ENCODE assay signal across 8 cellular contexts in the genomic region with DNA sequence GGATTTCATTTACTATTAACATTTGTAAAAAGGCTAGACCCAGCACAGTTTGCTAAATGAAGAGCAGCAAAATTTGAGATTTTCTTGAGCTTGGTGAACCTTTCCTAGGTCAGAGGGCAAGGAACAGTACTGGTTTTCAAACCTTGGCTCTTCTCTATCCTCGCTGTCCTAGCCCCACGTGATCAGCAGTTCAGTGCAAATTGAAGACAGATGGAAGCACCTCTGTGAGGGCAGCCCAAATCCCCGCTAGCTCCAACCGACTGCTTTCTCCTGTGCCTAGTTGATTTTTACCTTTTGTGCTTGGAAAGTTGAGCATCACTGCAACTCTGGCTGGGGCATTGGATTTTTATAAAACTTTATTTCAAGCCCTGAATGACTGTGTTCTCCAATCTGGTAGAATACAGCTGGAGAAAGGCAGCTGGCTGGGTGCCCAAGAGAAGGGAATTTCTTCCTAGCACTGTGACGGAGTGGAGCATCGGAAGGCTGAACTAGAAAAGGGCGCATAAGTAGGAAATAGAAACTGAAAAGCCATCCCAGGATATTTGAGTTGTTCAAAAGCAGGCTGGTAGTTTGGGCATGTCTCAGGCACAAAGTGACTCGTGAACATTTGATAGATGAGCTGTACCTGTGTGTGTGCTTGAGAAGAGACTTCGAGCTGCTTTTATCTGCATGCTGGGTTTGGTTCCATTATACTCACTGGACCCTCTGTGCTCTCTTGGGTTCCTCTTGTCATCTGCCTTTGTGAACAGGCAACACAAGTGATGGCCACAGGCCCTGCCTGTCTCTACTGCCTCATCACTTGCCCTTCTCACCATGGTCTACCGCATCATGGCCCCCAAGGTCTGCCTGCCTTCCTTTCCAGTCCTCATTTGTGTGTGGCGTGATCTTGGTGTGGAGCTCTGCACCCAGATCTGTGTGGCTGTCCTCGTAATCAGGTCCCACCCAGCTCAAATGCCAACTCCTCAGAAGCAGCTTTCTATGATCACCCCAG. TPM values are rescaled to one million over a fixed set of nuclear protein-coding genes. Genes with fewer than 3 reads are reported as not detected.
DNase-seq lines count a peak whose midpoint lies in the region; ATAC-seq and TF ChIP-seq lines count a peak whose summit lies in the region.

No MANE protein-coding gene starts in this region.

- in situ Hi-C loops in GM23248 (cut with MboI), result no loop called here

- H3K9me2 ChIP-seq in GM23248 (ENCODE audit: insufficient read depth), result no peaks in the 10 kb centered on the region
- no peaks in the 10 kb centered on the region for H3K9me2 ChIP-seq in SU-DHL-6 (replicated peaks; ENCODE audit: insufficient read depth, low read length)

- H3K4me3 ChIP-seq in GM23248 (peak overlapping the region; percentile 89), SU-DHL-6 (ENCODE audit: insufficient read depth, low read length, poor library complexity, severe bottlenecking) (no peak overlapping the region), fibroblast of villous mesenchyme (ENCODE audit: low read depth, low read length) (peak overlapping the region; percentile 96)

- no peak for TF ChIP-seq CTCF in SU-DHL-6 (IDR thresholded peaks at IDR 0.05; ENCODE audit: insufficient read depth, low read length, poor library complexity, severe bottlenecking)
- no peak for TF ChIP-seq CTCF in fibroblast of villous mesenchyme (IDR thresholded peaks at IDR 0.05; ENCODE audit: insufficient read depth, low read depth, low read length)

- no peaks in the 10 kb centered on the region for H3K9me3 ChIP-seq in GM23248 (ENCODE audit: low read depth)
- H3K9me3 ChIP-seq in SU-DHL-6 (ENCODE audit: insufficient read depth, low read length), result no peaks in the 10 kb centered on the region

- no peak overlapping the region for H2AFZ ChIP-seq in GM23248
- no peak overlapping the region for H2AFZ ChIP-seq in SU-DHL-6 (ENCODE audit: low read depth, low read length, severe bottlenecking)

- H3F3A ChIP-seq in GM23248 (ENCODE audit: insufficient read depth) (peaks cover 5% of the 10 kb centered on the region; the same call in 1 of the 2 replicates), SU-DHL-6 (ENCODE audit: insufficient read depth) (peaks cover 24% of the 10 kb centered on the region)

- peak overlapping the region; percentile 42 for H3K27ac ChIP-seq in GM23248
- no peak overlapping the region for H3K27ac ChIP-seq in SU-DHL-6 (ENCODE audit: low read depth, low read length)

- H4K20me1 ChIP-seq in GM23248 (ENCODE audit: insufficient read depth) (0 out of 2 replicates have a peak, but pooled peaks cover 4% of the 10 kb centered on the region), SU-DHL-6 (ENCODE audit: low read depth, low read length) (no peaks in the 10 kb centered on the region)

- H3K9ac ChIP-seq in GM23248 (peak overlapping the region; percentile 93), SU-DHL-6 (ENCODE audit: low read length) (peak overlapping the region; percentile 89; the same call in 1 of the 2 replicates)

- WGBS in GM23248 (ENCODE audit: low coverage in 1 of 2, low lambda C conversion rate in 2 of 2, missing lambda C conversion rate in 2 of 2), 2 experiments, result 29 to 34% methylated on average over 12 of the region's 12 CpGs

- peaks cover 19% of the 10 kb centered on the region for H3K4me1 ChIP-seq in GM23248 (ENCODE audit: insufficient read depth)

- peak; percentile 83 for DNase-seq in GM23248
- DNase-seq in fibroblast of villous mesenchyme (ENCODE audit: low read depth), result peak; percentile 81
- peak; percentile 45 for DNase-seq in putamen (ENCODE audit: low spot score)
- no peak for DNase-seq in OCI-M2 (lab: John Stamatoyannopoulos, UW; ENCODE audit: unreplicated experiment)

- no peaks in the 10 kb centered on the region for H3K27me3 ChIP-seq in GM23248 (replicated peaks; ENCODE audit: insufficient read depth)
- H3K27me3 ChIP-seq in SU-DHL-6 (ENCODE audit: low read length), result no peaks in the 10 kb centered on the region

- ATAC-seq in GM18498 (IDR thresholded peaks at IDR 0.05; ENCODE audit: unreplicated experiment) (no peak), HG03039 (IDR thresholded peaks at IDR 0.05; ENCODE audit: unreplicated experiment) (no peak), HG03159 (IDR thresholded peaks at IDR 0.05; ENCODE audit: unreplicated experiment) (no peak)

- peaks cover 73% of the 10 kb centered on the region for H3K79me2 ChIP-seq in GM23248 (ENCODE audit: insufficient read depth)
- peaks cover 55% of the 10 kb centered on the region for H3K79me2 ChIP-seq in SU-DHL-6 (ENCODE audit: insufficient read depth, low read length)

- H3K4me2 ChIP-seq in GM23248 (ENCODE audit: unreplicated experiment), result peak overlapping the region; percentile 83
- H3K4me2 ChIP-seq in SU-DHL-6 (ENCODE audit: low read depth, low read length, poor library complexity, severe bottlenecking), result peak overlapping the region; percentile 72

- H3K36me3 ChIP-seq in GM23248 (ENCODE audit: low read depth) (peaks cover 12% of the 10 kb centered on the region; the same call in 1 of the 2 replicates), SU-DHL-6 (ENCODE audit: low read length) (peaks cover 3% of the 10 kb centered on the region; the same call in 1 of the 2 replicates)

RNA-seq across cellular contexts. Expression of a gene that starts 2.3 kb away (rescaled TPM):
- total RNA-seq in GM23248 (2014; rRNA removed; shearing (Covaris generic)), result 69.6 and 96.0 TPM in 2 replicates
- 70.4 and 72.7 TPM in 2 replicates for polyA plus RNA-seq in GM23248 (2016; fragmentation: Nextera tagmentation; extraction: Ambion mirVana)
- 44.1 and 57.0 TPM in 2 replicates for total RNA-seq in fibroblast of villous mesenchyme

RNA-seq across cellular contexts. Expression of a gene that starts 23.1 kb away (rescaled TPM):
- total RNA-seq in GM23248 (2014; rRNA removed; shearing (Covaris generic)), result 3.1 and 4.8 TPM in 2 replicates
- 4.2 and 4.6 TPM in 2 replicates for polyA plus RNA-seq in GM23248 (2016; fragmentation: Nextera tagmentation; extraction: Ambion mirVana)
- total RNA-seq in fibroblast of villous mesenchyme, result 2.6 and 3.9 TPM in 2 replicates

RNA-seq across cellular contexts. Expression of a gene that starts 44.3 kb away (rescaled TPM):
- total RNA-seq in GM23248 (2014; rRNA removed; shearing (Covaris generic)), result 2.4 and 7.6 TPM in 2 replicates
- polyA plus RNA-seq in GM23248 (2016; fragmentation: Nextera tagmentation; extraction: Ambion mirVana), result 13.4 and 15.7 TPM in 2 replicates
- 1.3 TPM in 2 replicates for total RNA-seq in fibroblast of villous mesenchyme
